12 cellular contexts compared by ENCODE assay signal in the genomic region with DNA sequence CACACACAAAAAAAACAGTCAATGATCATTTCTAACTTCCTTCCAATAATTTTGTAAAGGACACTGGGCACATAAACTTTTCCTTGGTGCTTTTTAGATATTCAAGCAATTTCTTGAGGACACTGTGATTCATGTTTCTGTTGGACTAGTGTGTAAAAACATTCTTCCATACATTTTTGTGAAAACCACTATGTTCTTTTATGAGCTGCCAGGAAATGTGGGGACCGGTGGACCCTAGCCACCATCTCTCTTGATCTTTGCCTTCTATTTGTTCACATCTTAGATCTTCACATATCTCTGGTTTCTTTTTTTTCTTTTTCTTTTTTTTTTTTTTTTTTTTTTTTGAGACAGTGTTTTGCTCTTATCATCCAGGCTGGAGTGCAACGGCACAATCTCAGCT.
DNase-seq lines count a peak whose midpoint lies in the region; ATAC-seq and TF ChIP-seq lines count a peak whose summit lies in the region.
"Had no signal": no experiment of that assay in that cellular context is flagged by ENCODE, and none has a peak within 500 bp of the region (broad histone marks: within the 10 kb centered on the region; RNA-seq: fewer than 3 reads in every experiment).

No MANE protein-coding gene starts in this region.

- TF ChIP-seq CTCF in astrocyte of the spinal cord (IDR thresholded peaks at IDR 0.05; ENCODE audit: low read depth, low read length): no peak
- TF ChIP-seq CTCF in PC-3 (conservative IDR thresholded peaks at IDR 0.05; ENCODE audit: low read depth, low read length): no peak
- no peak for TF ChIP-seq CTCF in progenitor cell of endocrine pancreas (IDR thresholded peaks at IDR 0.05; ENCODE audit: unreplicated experiment)

- DNase-seq in EL: peak; percentile 25
- DNase-seq in astrocyte of the spinal cord (ENCODE audit: low read depth, low spot score): peak; percentile 65
- DNase-seq in glomerular visceral epithelial cell (ENCODE audit: extremely low spot score): peak; percentile 14
- no peak for DNase-seq in PC-3
- no peak for DNase-seq in activated CD8-positive, alpha-beta memory T cell treated with anti-CD3 and anti-CD28 coated beads for 24 hours
- DNase-seq in progenitor cell of endocrine pancreas (ENCODE audit: low spot score, unreplicated experiment): no peak
- DNase-seq in NCI-H82 (lab: John Stamatoyannopoulos, UW): no peak
- DNase-seq: AML-193; CD4-positive, CD25-positive, alpha-beta regulatory T cell; GM23248 had no signal

- no peaks in the 10 kb centered on the region for H3K36me3 ChIP-seq in PC-3 (ENCODE audit: low read depth, low read length)
- H3K36me3 ChIP-seq: BLaER1 treated with 17β-estradiol and CSF1 and Interleukin-3, amounts not matched to agents 10 nM and 100 nM had no signal

- no peak overlapping the region for H3K27ac ChIP-seq in PC-3 (ENCODE audit: low read length)
- H3K27ac ChIP-seq: BLaER1 treated with 17β-estradiol and CSF1 and Interleukin-3, amounts not matched to agents 10 nM and 100 nM; GM23248 had no signal

- no peaks in the 10 kb centered on the region for H3K27me3 ChIP-seq in PC-3 (ENCODE audit: low read length)
- H3K27me3 ChIP-seq: BLaER1 treated with 17β-estradiol and CSF1 and Interleukin-3, amounts not matched to agents 10 nM and 100 nM had no signal

- ATAC-seq in PC-3: no peak
- ATAC-seq: HCT116 had no signal

- intact Hi-C loops in PC-3 (cut with micrococcal nuclease): no loop called here

- in situ Hi-C loops in astrocyte of the spinal cord (cut with HindIII; ENCODE audit: low sequenced_read_pairs): no loop called here

- BruUV-seq in PC-3 (replicated peaks; lab: Mats Ljungman, UMichigan): no TSS peak

- no peaks in the 10 kb centered on the region for H4K20me1 ChIP-seq in PC-3 (ENCODE audit: low read length)
- H4K20me1 ChIP-seq: BLaER1 treated with 17β-estradiol and CSF1 and Interleukin-3, amounts not matched to agents 10 nM and 100 nM had no signal

- H3K9ac ChIP-seq in PC-3 (ENCODE audit: low read length): no peak overlapping the region
- H3K9ac ChIP-seq: BLaER1 treated with 17β-estradiol and CSF1 and Interleukin-3, amounts not matched to agents 10 nM and 100 nM; GM23248 had no signal

- no peak overlapping the region for H3K4me2 ChIP-seq in PC-3 (ENCODE audit: low read length)
- H3K4me2 ChIP-seq: BLaER1 treated with 17β-estradiol and CSF1 and Interleukin-3, amounts not matched to agents 10 nM and 100 nM had no signal

- peaks cover 19% of the 10 kb centered on the region for H3K4me1 ChIP-seq in PC-3 (ENCODE audit: insufficient read depth, low read length)
- H3K4me1 ChIP-seq: BLaER1 treated with 17β-estradiol and CSF1 and Interleukin-3, amounts not matched to agents 10 nM and 100 nM had no signal

- peaks cover 3% of the 10 kb centered on the region for H3K4me1 Mint-ChIP-seq in progenitor cell of endocrine pancreas (ENCODE audit: low read depth)
- H3K4me1 Mint-ChIP-seq: CD4-positive, CD25-positive, alpha-beta regulatory T cell had no signal

- no peaks in the 10 kb centered on the region for H3K79me2 ChIP-seq in PC-3 (ENCODE audit: low read length)

- no peaks in the 10 kb centered on the region for H3F3A ChIP-seq in PC-3 (ENCODE audit: low read length, unreplicated experiment)

- H3K36me3 Mint-ChIP-seq in progenitor cell of endocrine pancreas (ENCODE audit: insufficient read depth): peaks cover 12% of the 10 kb centered on the region
- H3K36me3 Mint-ChIP-seq: CD4-positive, CD25-positive, alpha-beta regulatory T cell had no signal

- no peaks in the 10 kb centered on the region for H3K9me2 ChIP-seq in PC-3 (replicated peaks; ENCODE audit: low read length)

- no peak overlapping the region for H2AFZ ChIP-seq in PC-3 (ENCODE audit: low read length)
- H2AFZ ChIP-seq: GM23248 had no signal

- no peaks in the 10 kb centered on the region for H3K9me3 Mint-ChIP-seq in progenitor cell of endocrine pancreas (ENCODE audit: low read depth)
- H3K9me3 Mint-ChIP-seq: CD4-positive, CD25-positive, alpha-beta regulatory T cell had no signal

- CTCF ChIA-PET in PC-3 (lab: Charles Lee): no interaction called here

- H3K4me3 Mint-ChIP-seq in progenitor cell of endocrine pancreas (ENCODE audit: low read depth): no peak overlapping the region
- H3K4me3 Mint-ChIP-seq: CD4-positive, CD25-positive, alpha-beta regulatory T cell had no signal

- no peaks in the 10 kb centered on the region for H3K27me3 Mint-ChIP-seq in progenitor cell of endocrine pancreas
- H3K27me3 Mint-ChIP-seq: CD4-positive, CD25-positive, alpha-beta regulatory T cell had no signal

- H3K9me3 ChIP-seq in PC-3 (ENCODE audit: low read length): no peaks in the 10 kb centered on the region

- POLR2A ChIA-PET in PC-3 (lab: Charles Lee; ENCODE audit: unreplicated experiment): no interaction called here

- H3K4me3 ChIP-seq in astrocyte of the spinal cord (ENCODE audit: low read depth, low read length) (no peak overlapping the region), PC-3 (ENCODE audit: low read length) (no peak overlapping the region)
- H3K4me3 ChIP-seq: BLaER1 treated with 17β-estradiol and CSF1 and Interleukin-3, amounts not matched to agents 10 nM and 100 nM; GM23248 had no signal

- no peak overlapping the region for H3K27ac Mint-ChIP-seq in progenitor cell of endocrine pancreas
- H3K27ac Mint-ChIP-seq: CD4-positive, CD25-positive, alpha-beta regulatory T cell had no signal

Comparison
In these comparisons a context has a peak if more than half of its experiments do, and no peak if none do; other contexts are left out.
1. DNase-seq: peak in EL (single experiment), astrocyte of the spinal cord (single experiment) and glomerular visceral epithelial cell (single experiment); none in PC-3 (single experiment), activated CD8-positive, alpha-beta memory T cell treated with anti-CD3 and anti-CD28 coated beads for 24 hours (single experiment), progenitor cell of endocrine pancreas (single experiment) and NCI-H82 (single experiment).